Comparison of ENCODE assay signal across 19 cellular contexts in the genomic region with DNA sequence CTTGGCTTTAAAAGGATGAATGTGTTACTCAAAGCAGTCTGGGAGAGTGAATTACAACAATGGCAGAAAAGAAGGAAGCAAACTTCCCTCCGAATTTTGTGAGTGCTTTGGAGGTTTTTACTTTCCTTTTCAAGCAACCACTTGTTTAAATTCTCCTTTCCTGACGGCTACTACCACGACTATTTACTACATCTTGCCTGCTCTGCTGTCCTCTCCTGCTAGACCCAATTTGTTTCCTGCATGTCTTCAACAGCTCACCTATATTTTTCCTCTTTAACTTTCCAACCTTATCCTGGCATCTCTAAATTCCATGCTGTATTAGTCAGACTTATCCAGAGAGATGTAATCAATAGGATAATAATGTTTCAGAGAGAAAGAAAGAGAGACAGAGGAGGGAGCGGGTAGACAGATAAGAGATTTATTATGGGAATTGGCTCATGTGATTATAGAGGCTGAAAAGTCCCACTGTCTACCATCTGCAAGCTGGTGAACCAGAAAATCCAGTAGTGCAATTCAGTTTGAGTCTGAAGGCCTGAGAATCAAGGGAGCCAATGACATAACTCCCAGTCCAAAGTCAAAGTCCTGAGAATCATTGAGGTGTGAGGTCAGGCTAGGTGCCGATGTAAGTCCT.
A peak's percentile ranks its signal among the peaks of the same experiment; 100 is the strongest.
DNase-seq lines count a peak whose midpoint lies in the region; ATAC-seq, FAIRE-seq and TF ChIP-seq lines count a peak whose summit lies in the region.
"Had no signal": no experiment of that assay in that cellular context is flagged by ENCODE, and none has a peak within 500 bp of the region (broad histone marks: within the 10 kb centered on the region; RNA-seq: fewer than 3 reads in every experiment).

No MANE protein-coding gene starts in this region.

- no peak overlapping the region for H3K27ac ChIP-seq in effector memory CD4-positive, alpha-beta T cell (ENCODE audit: insufficient read depth, low read length, poor library complexity, severe bottlenecking)
- H3K27ac ChIP-seq: cardiac muscle cell, neutrophil had no signal

- no peaks in the 10 kb centered on the region for H3K27me3 ChIP-seq in effector memory CD4-positive, alpha-beta T cell (replicated peaks; ENCODE audit: control insufficient read depth, insufficient read depth, low read length, poor library complexity, severe bottlenecking)
- H3K27me3 ChIP-seq: cardiac muscle cell, neutrophil, uterus had no signal

- H3K9me3 ChIP-seq in effector memory CD4-positive, alpha-beta T cell (ENCODE audit: control insufficient read depth, low read length): no peaks in the 10 kb centered on the region
- H3K9me3 ChIP-seq: neutrophil, uterus had no signal

- FAIRE-seq in RCC 7860 (lab: Jason Lieb, UNC): no peak

- in situ Hi-C loops in ACHN (cut with HindIII; ENCODE audit: low pct_ligation_motif_present, low pct_unique_long_range_greater_than_20kb, low sequenced_read_pairs): no loop called here

- no peaks in the 10 kb centered on the region for H3K4me1 ChIP-seq in effector memory CD4-positive, alpha-beta T cell (ENCODE audit: control insufficient read depth, insufficient read depth, low read length, poor library complexity, severe bottlenecking)
- H3K4me1 ChIP-seq: uterus had no signal

- no peak overlapping the region; the same call in 1 of the 2 replicates for H3K4me3 ChIP-seq in GM12865 (ENCODE audit: low read depth, low read length)
- H3K4me3 ChIP-seq in effector memory CD4-positive, alpha-beta T cell (ENCODE audit: insufficient read depth, low read depth, low read length, poor library complexity, severe bottlenecking): no peak overlapping the region
- H3K4me3 ChIP-seq: cardiac muscle cell, uterus had no signal

- no peak for TF ChIP-seq CTCF in GM12865 (IDR thresholded peaks at IDR 0.05; ENCODE audit: insufficient read depth, low read depth, low read length, missing control alignments)

- no peak for ATAC-seq in HG03442 (IDR thresholded peaks at IDR 0.05; ENCODE audit: unreplicated experiment)
- ATAC-seq: activated T-cell treated with anti-CD3 and anti-CD28 coated beads, Interleukin-2, amount 50 U/mL, for 4 hours had no signal

- DNase-seq in ACHN (peak; percentile 15), GM12865 (ENCODE audit: low read depth) (peak; percentile 6), RCC 7860 (ENCODE audit: low spot score) (peak; percentile 31), kidney glomerular epithelial cell (lab: John Stamatoyannopoulos, UW) (peak; percentile 71), NOMO-1 treated with DMSO at 0.1 percent for 48 hours (lab: John Stamatoyannopoulos, UW; ENCODE audit: unreplicated experiment) (no peak), NCI-H446 (lab: John Stamatoyannopoulos, UW) (no peak)
- no peak for DNase-seq in effector memory CD4-positive, alpha-beta T cell
- DNase-seq: activated CD4-positive, alpha-beta T cell treated with anti-CD3 and anti-CD28 coated beads, Interleukin-2, amount 10 ng/mL, durations not matched to agents 24 days and 14 days; activated naive CD8-positive, alpha-beta T cell treated with anti-CD3 and anti-CD28 coated beads for 36 hours; activated T-cell treated with anti-CD3 and anti-CD28 coated beads, Interleukin-2, amount 50 U/mL, for 4 hours; DND-41; effector CD8-positive, alpha-beta T cell; NCI-H510A treated with DMSO at 0.1 percent for 48 hours; stimulated activated naive CD4-positive, alpha-beta T cell; T-helper 9 cell; uterus had no signal

- no peaks in the 10 kb centered on the region for H3K36me3 ChIP-seq in effector memory CD4-positive, alpha-beta T cell (ENCODE audit: control insufficient read depth, insufficient read depth, low read length)
- H3K36me3 ChIP-seq: cardiac muscle cell, neutrophil, uterus had no signal

Comparison
In these comparisons a context has a peak if more than half of its experiments do, and no peak if none do; other contexts are left out.
1. DNase-seq: peak in ACHN (single experiment), GM12865 (single experiment), RCC 7860 (single experiment) and kidney glomerular epithelial cell (single experiment); none in NOMO-1 treated with DMSO at 0.1 percent for 48 hours (single experiment), NCI-H446 (0 of 2) and effector memory CD4-positive, alpha-beta T cell (0 of 3).